ENCODE assay signal across 8 cellular contexts in the genomic region with DNA sequence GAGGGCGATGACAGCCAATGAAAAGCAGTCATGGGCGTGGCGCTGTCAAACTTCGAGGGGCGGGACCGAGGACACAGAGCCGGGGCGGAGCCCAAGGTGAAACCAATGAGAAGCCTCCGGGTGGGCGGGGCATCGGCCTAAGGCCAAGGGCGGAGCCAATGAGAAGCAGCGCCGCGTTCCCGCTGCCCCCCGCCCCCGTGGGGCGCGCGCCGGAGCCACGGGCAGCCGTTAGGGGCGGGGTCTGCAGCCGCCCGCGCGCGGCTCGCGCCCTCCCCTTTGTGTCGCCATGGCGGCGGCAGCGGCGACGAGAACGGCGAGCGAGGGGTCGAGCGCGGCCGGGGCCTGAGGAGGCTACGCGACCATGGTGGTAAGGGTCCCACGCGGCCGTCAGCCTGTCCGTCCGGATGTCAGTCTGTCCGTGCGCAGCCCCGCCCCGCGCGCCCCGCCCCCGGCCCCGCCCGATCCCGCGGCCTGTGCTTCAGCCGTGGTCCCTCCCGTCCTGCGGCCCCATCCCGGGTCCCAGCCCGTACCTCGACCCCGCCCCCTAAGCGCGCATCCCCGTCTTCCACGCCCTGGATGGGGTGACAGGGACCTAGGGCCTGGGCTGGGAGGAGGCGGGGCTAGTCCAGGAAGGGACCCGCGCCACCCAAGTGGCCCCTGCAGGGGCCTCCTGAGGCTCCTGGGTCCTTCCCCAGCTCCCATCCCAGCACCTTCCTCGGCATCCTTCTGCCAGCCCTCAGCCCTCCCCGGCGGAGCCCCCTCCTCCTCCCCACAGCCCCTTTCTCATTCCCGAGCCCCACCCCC. TPM values are rescaled to one million over a fixed set of nuclear protein-coding genes. Genes with fewer than 3 reads are reported as not detected.
DNase-seq lines count a peak whose midpoint lies in the region; ATAC-seq and TF ChIP-seq lines count a peak whose summit lies in the region.

A gene with protein sequence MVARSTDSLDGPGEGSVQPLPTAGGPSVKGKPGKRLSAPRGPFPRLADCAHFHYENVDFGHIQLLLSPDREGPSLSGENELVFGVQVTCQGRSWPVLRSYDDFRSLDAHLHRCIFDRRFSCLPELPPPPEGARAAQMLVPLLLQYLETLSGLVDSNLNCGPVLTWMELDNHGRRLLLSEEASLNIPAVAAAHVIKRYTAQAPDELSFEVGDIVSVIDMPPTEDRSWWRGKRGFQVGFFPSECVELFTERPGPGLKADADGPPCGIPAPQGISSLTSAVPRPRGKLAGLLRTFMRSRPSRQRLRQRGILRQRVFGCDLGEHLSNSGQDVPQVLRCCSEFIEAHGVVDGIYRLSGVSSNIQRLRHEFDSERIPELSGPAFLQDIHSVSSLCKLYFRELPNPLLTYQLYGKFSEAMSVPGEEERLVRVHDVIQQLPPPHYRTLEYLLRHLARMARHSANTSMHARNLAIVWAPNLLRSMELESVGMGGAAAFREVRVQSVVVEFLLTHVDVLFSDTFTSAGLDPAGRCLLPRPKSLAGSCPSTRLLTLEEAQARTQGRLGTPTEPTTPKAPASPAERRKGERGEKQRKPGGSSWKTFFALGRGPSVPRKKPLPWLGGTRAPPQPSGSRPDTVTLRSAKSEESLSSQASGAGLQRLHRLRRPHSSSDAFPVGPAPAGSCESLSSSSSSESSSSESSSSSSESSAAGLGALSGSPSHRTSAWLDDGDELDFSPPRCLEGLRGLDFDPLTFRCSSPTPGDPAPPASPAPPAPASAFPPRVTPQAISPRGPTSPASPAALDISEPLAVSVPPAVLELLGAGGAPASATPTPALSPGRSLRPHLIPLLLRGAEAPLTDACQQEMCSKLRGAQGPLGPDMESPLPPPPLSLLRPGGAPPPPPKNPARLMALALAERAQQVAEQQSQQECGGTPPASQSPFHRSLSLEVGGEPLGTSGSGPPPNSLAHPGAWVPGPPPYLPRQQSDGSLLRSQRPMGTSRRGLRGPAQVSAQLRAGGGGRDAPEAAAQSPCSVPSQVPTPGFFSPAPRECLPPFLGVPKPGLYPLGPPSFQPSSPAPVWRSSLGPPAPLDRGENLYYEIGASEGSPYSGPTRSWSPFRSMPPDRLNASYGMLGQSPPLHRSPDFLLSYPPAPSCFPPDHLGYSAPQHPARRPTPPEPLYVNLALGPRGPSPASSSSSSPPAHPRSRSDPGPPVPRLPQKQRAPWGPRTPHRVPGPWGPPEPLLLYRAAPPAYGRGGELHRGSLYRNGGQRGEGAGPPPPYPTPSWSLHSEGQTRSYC (plus strand): TSS at position 267 of the 804 bp plus-strand sequence. CDS start 95 bp downstream, at position 362.

- no peak within 1 kb of the TSS for H3K23ac ChIP-seq in trophoblast cell (ENCODE audit: low read length)

- peak; percentile 95 for ATAC-seq in HG02852 (IDR thresholded peaks at IDR 0.05; ENCODE audit: unreplicated experiment)
- ATAC-seq in activated naive CD8-positive, alpha-beta T cell treated with anti-CD3 and anti-CD28 coated beads, Interleukin-2, amount 50 U/mL, for 24 hours: peak; percentile 92

- H3K27ac ChIP-seq in trophoblast cell (ENCODE audit: low read depth, low read length) (no peak within 1 kb of the TSS), transverse colon (peak within 1 kb of the TSS; percentile 47 to 73 (median 60))

- TF ChIP-seq CTCF in GM13976 (IDR thresholded peaks at IDR 0.05; ENCODE audit: borderline replicate concordance, control extremely low read depth, extremely low read depth, insufficient read depth, missing control alignments): no peak
- no peak for TF ChIP-seq CTCF in transverse colon (IDR thresholded peaks at IDR 0.05)

- H3K27ac Mint-ChIP-seq in activated naive CD8-positive, alpha-beta T cell treated with anti-CD3 and anti-CD28 coated beads, Interleukin-2, amount 50 U/mL, for 24 hours: peak within 1 kb of the TSS; percentile 39

- no peaks in the 10 kb centered on the region for H3K27me3 Mint-ChIP-seq in activated naive CD8-positive, alpha-beta T cell treated with anti-CD3 and anti-CD28 coated beads, Interleukin-2, amount 50 U/mL, for 24 hours

- H3K36me3 Mint-ChIP-seq in activated naive CD8-positive, alpha-beta T cell treated with anti-CD3 and anti-CD28 coated beads, Interleukin-2, amount 50 U/mL, for 24 hours (ENCODE audit: low read depth): no peaks in the 10 kb centered on the region

- WGBS in trophoblast cell (ENCODE audit: extremely low coverage, insufficient coverage, insufficient read length): no CpG with 5 or more reads among the region's 82 CpGs
- WGBS in transverse colon (ENCODE audit: low coverage in 1 of 2), 2 donors: 0 to 1% methylated on average over 3 to 23 of the region's 82 CpGs

- peak within 1 kb of the TSS; percentile 72 for H3K4me3 Mint-ChIP-seq in activated naive CD8-positive, alpha-beta T cell treated with anti-CD3 and anti-CD28 coated beads, Interleukin-2, amount 50 U/mL, for 24 hours

- H2AK5ac ChIP-seq in trophoblast cell (ENCODE audit: low read length): no peak within 1 kb of the TSS

- H3K9me3 Mint-ChIP-seq in activated naive CD8-positive, alpha-beta T cell treated with anti-CD3 and anti-CD28 coated beads, Interleukin-2, amount 50 U/mL, for 24 hours: no peaks in the 10 kb centered on the region

- in situ Hi-C loops in GM13976 (cut with MboI; ENCODE audit: low sequenced_read_pairs, unreplicated experiment): no loop called here
- in situ Hi-C loops in transverse colon (cut with MboI; ENCODE audit: low pct_ligation_motif_present in 1 of 4, low pct_unique_long_range_greater_than_20kb in 1 of 4, low sequenced_read_pairs in 3 of 4): no loop called here

- no peak within 1 kb of the TSS for H3K18ac ChIP-seq in trophoblast cell (ENCODE audit: low read length)

- H3K4ac ChIP-seq in trophoblast cell (ENCODE audit: low read depth, low read length): peak within 1 kb of the TSS; percentile 66

- H3K4me3 ChIP-seq in trophoblast cell (ENCODE audit: low read depth, low read length): peak within 1 kb of the TSS; percentile 86
- H3K4me3 ChIP-seq in transverse colon: peak within 1 kb of the TSS; percentile 56 to 90 (median 80)

- no peaks in the 10 kb centered on the region for H3K9me3 ChIP-seq in trophoblast cell (ENCODE audit: insufficient read depth, low read depth, low read length)
- H3K9me3 ChIP-seq in transverse colon: no peaks in the 10 kb centered on the region

- peak within 1 kb of the TSS; percentile 36 for H2BK120ac ChIP-seq in trophoblast cell (ENCODE audit: insufficient read depth, low read length, poor library complexity)

- H4K12ac ChIP-seq in trophoblast cell (ENCODE audit: low read depth, low read length): no peak within 1 kb of the TSS

- H2BK5ac ChIP-seq in trophoblast cell (ENCODE audit: low read depth, low read length, poor library complexity): no peak within 1 kb of the TSS

- no peak within 1 kb of the TSS for H3K9ac ChIP-seq in trophoblast cell (ENCODE audit: low read length)

- H2BK12ac ChIP-seq in trophoblast cell (ENCODE audit: low read length): no peak within 1 kb of the TSS

- peak within 1 kb of the TSS; percentile 56 for H3K14ac ChIP-seq in trophoblast cell (ENCODE audit: low read length)

- H3K4me1 Mint-ChIP-seq in activated naive CD8-positive, alpha-beta T cell treated with anti-CD3 and anti-CD28 coated beads, Interleukin-2, amount 50 U/mL, for 24 hours: peaks cover 11% of the 10 kb centered on the region

- peak within 1 kb of the TSS; percentile 73 for H2AFZ ChIP-seq in trophoblast cell (ENCODE audit: insufficient read depth, low read length, poor library complexity)

- no peaks in the 10 kb centered on the region for H3K27me3 ChIP-seq in trophoblast cell (ENCODE audit: insufficient read depth, low read length)
- no peaks in the 10 kb centered on the region for H3K27me3 ChIP-seq in transverse colon

- H4K91ac ChIP-seq in trophoblast cell (ENCODE audit: low read depth, low read length): peak within 1 kb of the TSS; percentile 39

- DNase-seq in GM13976 (ENCODE audit: low spot score): peak; percentile 100
- peak; percentile 78 for DNase-seq in NCI-H1436 treated with DMSO at 0.1 percent for 48 hours (lab: John Stamatoyannopoulos, UW)
- peak; percentile 98 for DNase-seq in T follicular helper cell (ENCODE audit: low read depth)
- peak; percentile 100 for DNase-seq in activated naive CD8-positive, alpha-beta T cell treated with anti-CD3 and anti-CD28 coated beads, Interleukin-2, amount 50 U/mL, for 24 hours
- DNase-seq in cardiac septum (ENCODE audit: low spot score): peak; percentile 99
- DNase-seq in trophoblast cell: peak; percentile 98 to 100
- DNase-seq in transverse colon: peak; percentile 100

- intact Hi-C loops in cardiac septum (cut with DNase I): loop anchor here (10.0 kb wide), 1 partner anchor 89 kb away; a partner anchor contains a TSS
- intact Hi-C loops in transverse colon (cut with DNase I; ENCODE audit: low total_unique reads): no loop called here

- H3K4me2 ChIP-seq in trophoblast cell (ENCODE audit: low read length): peak within 1 kb of the TSS; percentile 80

- no peak for TF ChIP-seq EP300 in transverse colon (IDR thresholded peaks at IDR 0.05; ENCODE audit: low read depth)

- H4K8ac ChIP-seq in trophoblast cell (ENCODE audit: low read depth, low read length): peak within 1 kb of the TSS; percentile 75

- H3K36me3 ChIP-seq in trophoblast cell (ENCODE audit: control insufficient read depth in 1 of 2, insufficient read depth in 2 of 2, low read length in 2 of 2): peaks cover 0 to 3% of the 10 kb centered on the region in 2 experiments
- H3K36me3 ChIP-seq in transverse colon: no peaks in the 10 kb centered on the region

- peaks cover 3% of the 10 kb centered on the region for H3K79me1 ChIP-seq in trophoblast cell (ENCODE audit: low read length)

- no peaks in the 10 kb centered on the region for H3K79me2 ChIP-seq in trophoblast cell (ENCODE audit: control insufficient read depth, insufficient read depth, low read length, poor library complexity)

- no peak for TF ChIP-seq POLR2A in transverse colon (IDR thresholded peaks at IDR 0.05)

- H3K4me1 ChIP-seq in trophoblast cell (ENCODE audit: control insufficient read depth in 1 of 2, insufficient read depth in 2 of 2, low read length in 2 of 2): peaks cover 6 to 15% of the 10 kb centered on the region in 2 experiments
- H3K4me1 ChIP-seq in transverse colon: peaks cover 4 to 15% (median 13%) of the 10 kb centered on the region in 4 donors

RNA-seq across cellular contexts. Expression of the gene that starts here (rescaled TPM):
- 8.8 TPM for total RNA-seq in cardiac septum
- 12.8 and 12.9 TPM in 2 replicates for polyA plus RNA-seq in trophoblast cell (2013)
- 10 to 100 TPM in 2 of 4 donors, 1 to 10 TPM in 2; 6.7 to 70.3 (median 17.2) TPM for total RNA-seq in transverse colon
